ENCODE assay signal across 7 cellular contexts in genomic region chr11:66346476-66347424, GRCh38. TPM values are rescaled to one million over a fixed set of nuclear protein-coding genes. Genes with fewer than 3 reads are reported as not detected.
DNase-seq lines count a peak whose midpoint lies in the region; ATAC-seq and TF ChIP-seq lines count a peak whose summit lies in the region.
"Had no signal": no experiment of that assay in that cellular context is flagged by ENCODE, and none has a peak within 500 bp of the region (broad histone marks: within the 10 kb centered on the region; RNA-seq: fewer than 3 reads in every experiment).

No MANE protein-coding gene starts in this region.

- no peaks in the 10 kb centered on the region for H3K9me3 ChIP-seq in fibroblast of lung (ENCODE audit: control insufficient read depth, insufficient read depth, low read depth, low read length)

- H3K27me3 Mint-ChIP-seq in activated CD8-positive, alpha-beta memory T cell treated with anti-CD3 and anti-CD28 coated beads, Interleukin-2, amount 10 ng/mL, durations not matched to agents 7 days and 5 days, result no peaks in the 10 kb centered on the region
- no peaks in the 10 kb centered on the region for H3K27me3 Mint-ChIP-seq in stimulated activated naive CD8-positive, alpha-beta T cell treated with anti-CD3 and anti-CD28 coated beads, Interleukin-15, amount 100 ng/mL, for 72 hours

- peak overlapping the region; percentile 74 for H3K9ac ChIP-seq in fibroblast of lung (ENCODE audit: insufficient read depth, low read length)

- H3K9me3 Mint-ChIP-seq in activated CD8-positive, alpha-beta memory T cell treated with anti-CD3 and anti-CD28 coated beads, Interleukin-2, amount 10 ng/mL, durations not matched to agents 7 days and 5 days (ENCODE audit: low read depth), result no peaks in the 10 kb centered on the region
- H3K9me3 Mint-ChIP-seq in stimulated activated naive CD8-positive, alpha-beta T cell treated with anti-CD3 and anti-CD28 coated beads, Interleukin-15, amount 100 ng/mL, for 72 hours, result no peaks in the 10 kb centered on the region

- DNase-seq in activated CD8-positive, alpha-beta memory T cell treated with anti-CD3 and anti-CD28 coated beads, Interleukin-2, amount 10 ng/mL, durations not matched to agents 7 days and 5 days, result no peak
- no peak for DNase-seq in activated CD8-positive, alpha-beta memory T cell treated with anti-CD3 and anti-CD28 coated beads, Interleukin-2, amount 50 U/mL, for 4 hours
- DNase-seq in fibroblast of lung (ENCODE audit: low read depth in 2 of 2) (no peak), dedifferentiated amniotic fluid mesenchymal stem cell (ENCODE audit: extremely low spot score) (no peak)
- DNase-seq in stimulated activated naive CD8-positive, alpha-beta T cell treated with anti-CD3 and anti-CD28 coated beads, Interleukin-15, amount 100 ng/mL, for 72 hours, result no peak

- H2AFZ ChIP-seq in fibroblast of lung (ENCODE audit: low read length), result peak overlapping the region; percentile 96

- H3K27me3 ChIP-seq in fibroblast of lung (ENCODE audit: control insufficient read depth, insufficient read depth, low read length), result no peaks in the 10 kb centered on the region

- peaks cover 3% of the 10 kb centered on the region for H3K36me3 Mint-ChIP-seq in activated CD8-positive, alpha-beta memory T cell treated with anti-CD3 and anti-CD28 coated beads, Interleukin-2, amount 10 ng/mL, durations not matched to agents 7 days and 5 days

- peak overlapping the region; percentile 77 for H3K4me3 Mint-ChIP-seq in activated CD8-positive, alpha-beta memory T cell treated with anti-CD3 and anti-CD28 coated beads, Interleukin-2, amount 10 ng/mL, durations not matched to agents 7 days and 5 days
- H3K4me3 Mint-ChIP-seq in stimulated activated naive CD8-positive, alpha-beta T cell treated with anti-CD3 and anti-CD28 coated beads, Interleukin-15, amount 100 ng/mL, for 72 hours, result peak overlapping the region; percentile 84 to 92

- H3K79me2 ChIP-seq in fibroblast of lung (ENCODE audit: control insufficient read depth, insufficient read depth, low read length), result peaks cover 22% of the 10 kb centered on the region

- no peaks in the 10 kb centered on the region for H4K20me1 ChIP-seq in fibroblast of lung (ENCODE audit: control insufficient read depth, extremely low read depth, insufficient read depth, low read length)

- no peak for ATAC-seq in activated CD8-positive, alpha-beta memory T cell treated with anti-CD3 and anti-CD28 coated beads, Interleukin-2, amount 10 ng/mL, durations not matched to agents 7 days and 5 days
- ATAC-seq in stimulated activated naive CD8-positive, alpha-beta T cell treated with anti-CD3 and anti-CD28 coated beads, Interleukin-15, amount 100 ng/mL, for 72 hours, result no peak
- ATAC-seq in HG03045 (IDR thresholded peaks at IDR 0.05; ENCODE audit: unreplicated experiment), result no peak

- peaks cover 47% of the 10 kb centered on the region for H3K4me1 Mint-ChIP-seq in activated CD8-positive, alpha-beta memory T cell treated with anti-CD3 and anti-CD28 coated beads, Interleukin-2, amount 10 ng/mL, durations not matched to agents 7 days and 5 days
- peaks cover 59% of the 10 kb centered on the region for H3K4me1 Mint-ChIP-seq in stimulated activated naive CD8-positive, alpha-beta T cell treated with anti-CD3 and anti-CD28 coated beads, Interleukin-15, amount 100 ng/mL, for 72 hours

- peak overlapping the region; percentile 98 for H3K4me2 ChIP-seq in fibroblast of lung (ENCODE audit: extremely low read depth, insufficient read depth, low read length)

- no peak for TF ChIP-seq CTCF in fibroblast of lung (conservative IDR thresholded peaks at IDR 0.05 in 1 of 2, IDR thresholded peaks at IDR 0.05 in 1 of 2; ENCODE audit: low read depth in 1 of 2, low read length in 2 of 2)

- peak overlapping the region; percentile 61 for H3K27ac ChIP-seq in fibroblast of lung (ENCODE audit: insufficient read depth, low read length)

- peak overlapping the region; percentile 80 to 95 (median 83) for H3K4me3 ChIP-seq in fibroblast of lung (replicated peaks in 1 of 4; ENCODE audit: control extremely low read depth in 1 of 4, insufficient read depth in 1 of 4, low read depth in 3 of 4, low read length in 4 of 4)

- peak overlapping the region; percentile 95 for H3K27ac Mint-ChIP-seq in activated CD8-positive, alpha-beta memory T cell treated with anti-CD3 and anti-CD28 coated beads, Interleukin-2, amount 10 ng/mL, durations not matched to agents 7 days and 5 days
- H3K27ac Mint-ChIP-seq in stimulated activated naive CD8-positive, alpha-beta T cell treated with anti-CD3 and anti-CD28 coated beads, Interleukin-15, amount 100 ng/mL, for 72 hours, result peak overlapping the region; percentile 67 to 81

- H3K4me1 ChIP-seq in fibroblast of lung (ENCODE audit: control insufficient read depth, extremely low read depth, insufficient read depth, low read length), result peaks cover 22% of the 10 kb centered on the region

- CTCF ChIA-PET in activated CD8-positive, alpha-beta memory T cell treated with anti-CD3 and anti-CD28 coated beads, Interleukin-2, amount 10 ng/mL, durations not matched to agents 7 days and 5 days (lab: Charles Lee), result interaction anchor here (0.6 to 7.0 kb wide), 13 partner anchors 12 to 296 kb away, joined by 3 to 72 read pairs (median 5); partner anchors contain the start of gene SLC29A2

- peaks cover 4% of the 10 kb centered on the region for H3K36me3 ChIP-seq in fibroblast of lung (ENCODE audit: control insufficient read depth, insufficient read depth, low read length)

RNA-seq across cellular contexts. Expression of gene B4GAT1, which starts 0.7 kb away (rescaled TPM):
- total RNA-seq in activated CD8-positive, alpha-beta memory T cell treated with anti-CD3 and anti-CD28 coated beads, Interleukin-2, amount 10 ng/mL, durations not matched to agents 7 days and 5 days, result 1 to 10 TPM; 7.9 to 8.7 TPM
- total RNA-seq in fibroblast of lung, result 34.7 and 48.9 TPM in 2 replicates
- 13.1 and 15.7 TPM in 2 replicates for polyA plus RNA-seq in fibroblast of lung
- 20.9 and 28.3 TPM in 2 replicates for polyA plus RNA-seq in fibroblast of lung (2012)
- polyA minus RNA-seq in fibroblast of lung (ENCODE audit: low replicate concordance), result 3.9 and 4.4 TPM in 2 replicates

RNA-seq across cellular contexts. Expression of gene BRMS1, which starts 1.8 kb away (rescaled TPM):
- total RNA-seq in activated CD8-positive, alpha-beta memory T cell treated with anti-CD3 and anti-CD28 coated beads, Interleukin-2, amount 10 ng/mL, durations not matched to agents 7 days and 5 days, result 10 to 100 TPM; 55.3 to 56.8 TPM
- total RNA-seq in fibroblast of lung, result 43.9 and 50.6 TPM in 2 replicates
- polyA plus RNA-seq in fibroblast of lung, result 25.7 and 41.6 TPM in 2 replicates
- polyA plus RNA-seq in fibroblast of lung (2012), result 32.5 and 59.6 TPM in 2 replicates
- polyA minus RNA-seq in fibroblast of lung (ENCODE audit: low replicate concordance), result 9.5 and 19.5 TPM in 2 replicates

RNA-seq across cellular contexts. Expression of gene RIN1, which starts 10.5 kb away (rescaled TPM):
- 1 to 10 TPM in 1 of 2 experiments, under 1 TPM in 1; 0.68 to 2.5 TPM for total RNA-seq in activated CD8-positive, alpha-beta memory T cell treated with anti-CD3 and anti-CD28 coated beads, Interleukin-2, amount 10 ng/mL, durations not matched to agents 7 days and 5 days
- 12.6 and 22.1 TPM in 2 replicates for total RNA-seq in fibroblast of lung
- polyA plus RNA-seq in fibroblast of lung, result 6.3 and 10.6 TPM in 2 replicates
- 20.1 and 38.9 TPM in 2 replicates for polyA plus RNA-seq in fibroblast of lung (2012)
- 11.7 and 30.8 TPM in 2 replicates for polyA minus RNA-seq in fibroblast of lung (ENCODE audit: low replicate concordance)

RNA-seq across cellular contexts. Expression of gene SLC29A2, which starts 24.8 kb away (rescaled TPM):
- 10 to 100 TPM in 1 of 2 experiments, 1 to 10 TPM in 1; 7.6 to 10.1 TPM for total RNA-seq in activated CD8-positive, alpha-beta memory T cell treated with anti-CD3 and anti-CD28 coated beads, Interleukin-2, amount 10 ng/mL, durations not matched to agents 7 days and 5 days
- total RNA-seq in fibroblast of lung, result under 0.01 and 0.17 TPM in 2 replicates
- polyA plus RNA-seq in fibroblast of lung, result 0.15 and 1.7 TPM in 2 replicates
- 0.43 and 3.1 TPM in 2 replicates for polyA plus RNA-seq in fibroblast of lung (2012)
- polyA minus RNA-seq in fibroblast of lung (ENCODE audit: low replicate concordance), result 0.11 and 6.4 TPM in 2 replicates

RNA-seq across cellular contexts. Expression of gene CD248, which starts 29.9 kb away (rescaled TPM):
- total RNA-seq in activated CD8-positive, alpha-beta memory T cell treated with anti-CD3 and anti-CD28 coated beads, Interleukin-2, amount 10 ng/mL, durations not matched to agents 7 days and 5 days, result 10 to 100 TPM; 16.8 to 35.5 TPM
- total RNA-seq in fibroblast of lung, result 52.6 and 95.6 TPM in 2 replicates
- 98.8 and 132 TPM in 2 replicates for polyA plus RNA-seq in fibroblast of lung
- polyA plus RNA-seq in fibroblast of lung (2012), result 418 and 663 TPM in 2 replicates
- 333 and 643 TPM in 2 replicates for polyA minus RNA-seq in fibroblast of lung (ENCODE audit: low replicate concordance)
- total RNA-seq: pulmonary artery endothelial cell had no signal
